8 cellular contexts compared by ENCODE assay signal in genomic region chr6:43308101-43308989, GRCh38. TPM values are rescaled to one million over a fixed set of nuclear protein-coding genes. Genes with fewer than 3 reads are reported as not detected.
DNase-seq lines count a peak whose midpoint lies in the region; ATAC-seq and TF ChIP-seq lines count a peak whose summit lies in the region.

TSS of gene CRIP3 (minus strand) at chr6:43308826. CDS start at chr6:43308792, 34 bp downstream.

- intact Hi-C loops in OCI-LY7 (cut with micrococcal nuclease; ENCODE audit: unreplicated experiment) (no loop called here), spleen (cut with DNase I; ENCODE audit: low total_unique reads) (no loop called here)

- peak within 1 kb of the TSS; percentile 60 for H2AFZ ChIP-seq in OCI-LY7 (ENCODE audit: low read length)

- H3K27me3 ChIP-seq in spleen (replicated peaks in 1 of 7): peaks cover 0 to 23% (median 0%) of the 10 kb centered on the region in 7 donors

- DNase-seq in EH (ENCODE audit: low read depth) (peak; percentile 45), OCI-LY7 (ENCODE audit: low spot score) (peak; percentile 56), amniotic stem cell (lab: John Stamatoyannopoulos, UW) (peak; percentile 17), iPS DF 19.7 (ENCODE audit: low read depth, low spot score) (peak; percentile 59), spleen (peak; percentile 89), SHP77 (lab: John Stamatoyannopoulos, UW) (no peak), cerebellar nuclear complex (lab: John Stamatoyannopoulos, UW) (no peak)

- ATAC-seq in HG02610 (IDR thresholded peaks at IDR 0.05; ENCODE audit: unreplicated experiment): peak; percentile 53

- POLR2A ChIA-PET in OCI-LY7 (lab: Charles Lee): interaction anchor here (0.5 to 0.8 kb wide), 3 partner anchors 89 to 856 kb away, joined by 3 read pairs; partner anchors contain the start of gene TRERF1

- H3K4me3 ChIP-seq in OCI-LY7 (ENCODE audit: low read depth, low read length, poor library complexity, severe bottlenecking) (peak within 1 kb of the TSS; percentile 59), spleen (peak within 1 kb of the TSS; percentile 12 to 68 (median 30))

- no peaks in the 10 kb centered on the region for H3K36me3 ChIP-seq in OCI-LY7 (ENCODE audit: insufficient read depth, low read length)
- H3K36me3 ChIP-seq in spleen: no peaks in the 10 kb centered on the region

- H3K27ac ChIP-seq in OCI-LY7 (ENCODE audit: low read depth, low read length, poor library complexity, severe bottlenecking) (no peak within 1 kb of the TSS), spleen (peak within 1 kb of the TSS in 2 of 8 donors; percentile 40)

- H3K9me2 ChIP-seq in OCI-LY7 (ENCODE audit: insufficient read depth, low read length): no peaks in the 10 kb centered on the region

- 1 to 9% (median 6%) methylated on average over 23 to 39 of the region's 39 CpGs for WGBS in spleen, 5 donors

- BruUV-seq in OCI-LY7 (replicated peaks; lab: Mats Ljungman, UMichigan): no TSS peak

- peak within 1 kb of the TSS; percentile 60 for H3K4me2 ChIP-seq in OCI-LY7 (ENCODE audit: low read length)

- TF ChIP-seq CTCF in OCI-LY7 (conservative IDR thresholded peaks at IDR 0.05; ENCODE audit: low read length) (peak; percentile 53), spleen (IDR thresholded peaks at IDR 0.05 in 8 of 11, conservative IDR thresholded peaks at IDR 0.05 in 3 of 11) (peak in 9 of 11 experiments; percentile 18 to 58 (median 44))

- CTCF ChIA-PET in OCI-LY7 (lab: Charles Lee; ENCODE audit: unreplicated experiment): interaction anchor here (0.6 kb wide), 1 partner anchor 84 kb away, joined by 3 read pairs; no protein-coding TSS in a partner anchor

- no peaks in the 10 kb centered on the region for H3K9me3 ChIP-seq in OCI-LY7 (ENCODE audit: low read length)
- no peaks in the 10 kb centered on the region for H3K9me3 ChIP-seq in spleen

- TF ChIP-seq POLR2A in spleen (IDR thresholded peaks at IDR 0.05): no peak

- H3K4me1 ChIP-seq in OCI-LY7 (ENCODE audit: insufficient read depth, low read length, poor library complexity, severe bottlenecking) (peaks cover 18% of the 10 kb centered on the region), spleen (peaks cover 0 to 59% (median 30%) of the 10 kb centered on the region in 6 donors)

- H3K79me2 ChIP-seq in OCI-LY7 (ENCODE audit: insufficient read depth, low read depth, low read length): no peaks in the 10 kb centered on the region

- H4K20me1 ChIP-seq in OCI-LY7 (ENCODE audit: insufficient read depth, low read length): no peaks in the 10 kb centered on the region

RNA-seq across cellular contexts. Expression of gene CRIP3, which starts in this region (rescaled TPM):
- 2.7 and 2.9 TPM in 2 replicates for total RNA-seq in OCI-LY7 (2014; rRNA removed; shearing (Covaris generic))
- total RNA-seq in OCI-LY7 (2022): 1.7 TPM in 1 of 2 replicates, not detected in the other
- 10 to 100 TPM in 1 of 7 donors, 1 to 10 TPM in 6; 6.4 to 11.6 (median 7.1) TPM for total RNA-seq in spleen
- 10 to 100 TPM; 15.1 to 36.5 (median 35.8) TPM for polyA plus RNA-seq in spleen

Comparison
In these comparisons a context has a peak if more than half of its experiments do, and no peak if none do; other contexts are left out.
1. DNase-seq: peak in EH (single experiment), OCI-LY7 (single experiment), amniotic stem cell (single experiment), iPS DF 19.7 (single experiment) and spleen (single experiment); none in SHP77 (0 of 2) and cerebellar nuclear complex (0 of 2).